In genomic region chr2:68093634-68094033, GRCh38 we compare ENCODE assay signal across 5 cellular contexts.
"Had no signal": no experiment of that assay in that cellular context is flagged by ENCODE, and none has a peak within 500 bp of the region (broad histone marks: within the 10 kb centered on the region; RNA-seq: fewer than 3 reads in every experiment).

No MANE protein-coding gene starts in this region.

- FAIRE-seq: HTR-8/SVneo, K562 had no signal

- H3K27ac ChIP-seq: HL-60 had no signal

- H3K4me3 ChIP-seq: K562 had no signal

- DNase-seq: IMR-90, KBM-7 had no signal
